27 cellular contexts compared by ENCODE assay signal in the genomic region with DNA sequence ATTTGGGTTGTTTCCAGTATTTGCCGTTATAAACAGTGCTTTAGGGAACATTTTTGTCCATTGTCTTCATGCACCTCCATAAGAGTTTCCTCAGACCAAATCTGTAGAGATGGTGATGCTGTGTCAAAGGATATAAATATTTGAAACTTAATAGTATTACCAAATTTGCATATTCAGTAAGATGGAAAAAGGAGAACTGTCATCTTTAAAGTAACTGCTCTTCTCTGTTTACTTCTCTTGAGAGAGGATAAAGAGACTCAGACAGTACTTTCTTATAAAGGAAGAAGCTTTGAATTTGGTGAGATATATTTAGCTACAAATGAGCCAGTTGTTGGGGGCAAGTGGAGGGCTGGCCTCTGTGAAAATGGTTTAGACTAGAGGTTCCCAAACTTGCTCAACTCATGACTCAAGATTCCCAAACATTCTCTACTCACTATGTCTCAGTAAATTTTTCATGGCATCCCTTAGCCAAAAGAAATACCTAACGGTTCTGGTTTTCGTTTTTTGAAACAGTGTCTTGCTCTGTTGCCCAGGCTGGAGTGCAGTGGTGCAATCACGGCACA. TPM values are rescaled to one million over a fixed set of nuclear protein-coding genes. Genes with fewer than 3 reads are reported as not detected.
DNase-seq lines count a peak whose midpoint lies in the region; ATAC-seq, FAIRE-seq and TF ChIP-seq lines count a peak whose summit lies in the region.
"Had no signal": no experiment of that assay in that cellular context is flagged by ENCODE, and none has a peak within 500 bp of the region (broad histone marks: within the 10 kb centered on the region; RNA-seq: fewer than 3 reads in every experiment).

No MANE protein-coding gene starts in this region.

- H2AFZ ChIP-seq in astrocyte (ENCODE audit: low read depth, low read length) = no peak overlapping the region

- H3K9ac ChIP-seq in astrocyte (ENCODE audit: low read length) = no peak overlapping the region

- no peaks in the 10 kb centered on the region for H3K9me3 ChIP-seq in astrocyte (ENCODE audit: insufficient read depth, low read depth, low read length)
- H3K9me3 ChIP-seq: thoracic aorta had no signal

- peaks cover 30% of the 10 kb centered on the region for H4K20me1 ChIP-seq in astrocyte (ENCODE audit: insufficient read depth, low read length)

- H3K9me3 Mint-ChIP-seq in astrocyte (ENCODE audit: unreplicated experiment) = no peaks in the 10 kb centered on the region
- H3K9me3 Mint-ChIP-seq in naive B cell = no peaks in the 10 kb centered on the region
- H3K9me3 Mint-ChIP-seq: brain; CD4-positive, CD25-positive, alpha-beta regulatory T cell had no signal

- peaks cover 58% of the 10 kb centered on the region for H3K36me3 ChIP-seq in astrocyte (ENCODE audit: insufficient read depth, low read length)

- ATAC-seq in naive B cell (ENCODE audit: low read depth in 2 of 2) (peak; percentile 6 to 32), HG02623 (IDR thresholded peaks at IDR 0.05; ENCODE audit: unreplicated experiment) (no peak), GM19395 (IDR thresholded peaks at IDR 0.05; ENCODE audit: unreplicated experiment) (no peak), HG02840 (IDR thresholded peaks at IDR 0.05; ENCODE audit: low FRiP score, unreplicated experiment) (no peak)
- ATAC-seq: left colon, PC-3 had no signal

- H3K4me3 ChIP-seq in AG10803 (ENCODE audit: low read length) = no peak overlapping the region
- H3K4me3 ChIP-seq in astrocyte (ENCODE audit: insufficient read depth, low read depth, low read length) = no peak overlapping the region
- H3K4me3 ChIP-seq: thoracic aorta had no signal

- no peak overlapping the region for H3K4me2 ChIP-seq in astrocyte (ENCODE audit: low read length)

- DNase-seq in AG10803 (ENCODE audit: low read depth) = peak; percentile 62
- no peak for DNase-seq in GM19239 (ENCODE audit: insufficient read length, low spot score)
- DNase-seq in astrocyte (ENCODE audit: low read depth) = peak; percentile 6
- no peak for DNase-seq in naive B cell
- DNase-seq in OCI-M1 (lab: John Stamatoyannopoulos, UW) = no peak
- DNase-seq: ACHN; activated CD4-positive, alpha-beta T cell treated with anti-CD3 and anti-CD28 coated beads, Interleukin-2, amount 50 U/mL, for 4 hours; activated effector memory CD4-positive, alpha-beta T cell treated with anti-CD3 and anti-CD28 coated beads, Interleukin-2, amount 50 U/mL, for 16 hours; CD4-positive, CD25-positive, alpha-beta regulatory T cell; KBM-7; left colon; mesenchymal stem cell; MM.1S; NCI-H1417; NCI-H2081 treated with DMSO at 0.1 percent for 48 hours; NCI-H446 treated with DMSO at 0.1 percent for 48 hours; PC-3; Right ventricle myocardium superior; T-helper 9 cell had no signal

- H3K4me1 Mint-ChIP-seq in astrocyte (ENCODE audit: low read depth, unreplicated experiment) = no peaks in the 10 kb centered on the region
- peaks cover 30 to 48% (median 30%) of the 10 kb centered on the region in 3 donors for H3K4me1 Mint-ChIP-seq in naive B cell
- H3K4me1 Mint-ChIP-seq: brain; CD4-positive, CD25-positive, alpha-beta regulatory T cell had no signal

- TF ChIP-seq CTCF in AG10803 (conservative IDR thresholded peaks at IDR 0.05; ENCODE audit: low read length) (no peak), astrocyte (IDR thresholded peaks at IDR 0.05; ENCODE audit: insufficient read depth, low read depth, low read length) (no peak)

- H3K27ac ChIP-seq in astrocyte (ENCODE audit: low read depth, low read length) = no peak overlapping the region
- H3K27ac ChIP-seq: thoracic aorta had no signal

- peak; percentile 79 for FAIRE-seq in GM19239 (lab: Jason Lieb, UNC)
- peak; percentile 52 for FAIRE-seq in astrocyte (lab: Jason Lieb, UNC)

- H3K4me1 ChIP-seq in astrocyte (ENCODE audit: insufficient read depth, low read length) = no peaks in the 10 kb centered on the region

- no peaks in the 10 kb centered on the region for H3K27me3 Mint-ChIP-seq in astrocyte (ENCODE audit: low read depth, unreplicated experiment)
- H3K27me3 Mint-ChIP-seq in naive B cell = no peaks in the 10 kb centered on the region
- H3K27me3 Mint-ChIP-seq: CD4-positive, CD25-positive, alpha-beta regulatory T cell had no signal

- H3K36me3 Mint-ChIP-seq in astrocyte (ENCODE audit: low read depth, unreplicated experiment) (peaks cover 25% of the 10 kb centered on the region), naive B cell (peaks cover 18 to 34% of the 10 kb centered on the region in 2 donors)

- no peaks in the 10 kb centered on the region for H3K27me3 ChIP-seq in astrocyte (ENCODE audit: insufficient read depth, low read length)

- H3K27ac Mint-ChIP-seq in astrocyte (ENCODE audit: unreplicated experiment) (no peak overlapping the region), naive B cell (peak overlapping the region; percentile 20 to 91 (median 76))
- H3K27ac Mint-ChIP-seq: CD4-positive, CD25-positive, alpha-beta regulatory T cell had no signal

- H3K79me2 ChIP-seq in astrocyte (ENCODE audit: insufficient read depth, low read length) = no peaks in the 10 kb centered on the region

- no peak overlapping the region for H3K4me3 Mint-ChIP-seq in astrocyte (ENCODE audit: unreplicated experiment)
- peak overlapping the region in 4 of 8 donors; percentile 20 to 72 (median 58) for H3K4me3 Mint-ChIP-seq in naive B cell
- H3K4me3 Mint-ChIP-seq: brain; CD4-positive, CD25-positive, alpha-beta regulatory T cell had no signal

RNA-seq across cellular contexts. Expression of a gene that starts 26.2 kb away (rescaled TPM):
- not detected in 2 replicates for total RNA-seq in astrocyte
- 1 to 10 TPM in 1 of 6 donors, under 1 TPM in 5; 0.28 to 1.7 (median 0.67) TPM for polyA plus RNA-seq in naive B cell (ENCODE audit: low read depth in 6 of 6)
- total RNA-seq: left colon, omental fat pad, PC-3, renal cortical epithelial cell, thoracic aorta had no signal
- polyA plus RNA-seq: adipose tissue had no signal

RNA-seq across cellular contexts. Expression of a gene that starts 37.9 kb away (rescaled TPM):
- total RNA-seq in astrocyte = 0.12 TPM in 1 of 2 replicates, not detected in the other
- 100 to 1,000 TPM in 1 of 6 donors, 10 to 100 TPM in 5; 65.3 to 104 (median 84.2) TPM for polyA plus RNA-seq in naive B cell (ENCODE audit: low read depth in 6 of 6)
- total RNA-seq: thoracic aorta had no signal

RNA-seq across cellular contexts. Expression of a gene that starts 55.8 kb away (rescaled TPM):
- total RNA-seq in astrocyte = 72.5 and 83.9 TPM in 2 replicates
- 10 to 100 TPM; 30.1 to 52.8 (median 40.7) TPM for polyA plus RNA-seq in naive B cell (ENCODE audit: low read depth in 6 of 6)

RNA-seq across cellular contexts. Expression of a gene that starts 58.2 kb away (rescaled TPM):
- total RNA-seq in astrocyte = 0.84 and 2.0 TPM in 2 replicates
- 10 to 100 TPM; 41.2 to 70.9 (median 53.0) TPM for polyA plus RNA-seq in naive B cell (ENCODE audit: low read depth in 6 of 6)
- total RNA-seq: thoracic aorta had no signal

Comparison
In these comparisons a context has a peak if more than half of its experiments do, and no peak if none do; other contexts are left out.
1. DNase-seq: peak in AG10803 (single experiment) and astrocyte (single experiment); none in GM19239 (single experiment), naive B cell (single experiment) and OCI-M1 (single experiment).
2. ATAC-seq: peak in naive B cell (2 of 2); none in HG02623 (single experiment), GM19395 (single experiment) and HG02840 (single experiment).